In the genomic region with DNA sequence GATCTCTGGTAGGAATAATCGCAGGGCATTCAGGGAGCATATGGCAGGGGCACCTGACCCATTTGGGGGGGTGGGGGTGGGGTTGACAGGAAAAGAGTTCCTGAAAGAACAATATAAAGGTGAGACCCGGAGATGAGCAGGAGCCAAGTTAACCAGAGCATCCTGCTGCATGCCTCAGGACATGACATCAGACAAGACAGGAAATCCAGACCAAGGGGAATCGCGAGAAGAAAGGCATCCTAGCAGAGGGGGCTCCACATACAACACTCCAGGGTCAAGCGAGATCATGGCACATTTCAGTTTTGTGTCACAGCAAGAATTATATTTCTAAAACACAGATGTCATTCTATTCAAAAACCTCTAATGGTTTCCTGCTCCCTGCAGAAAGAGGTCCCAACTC, we compare ENCODE assay signal across 29 cellular contexts.
"Had no signal": no experiment of that assay in that cellular context is flagged by ENCODE, and none has a peak within 500 bp of the region (broad histone marks: within the 10 kb centered on the region; RNA-seq: fewer than 3 reads in every experiment).

No MANE protein-coding gene starts in this region.

- H3K4me1 Mint-ChIP-seq: activated B cell treated with CpG ODN at 0.5 μM for 24 hours; activated CD4-positive, alpha-beta memory T cell treated with anti-CD3 and anti-CD28 coated beads, Interleukin-2, amount 10 ng/mL, durations not matched to agents 7 days and 5 days; activated naive CD4-positive, alpha-beta T cell treated with anti-CD3 and anti-CD28 coated beads, Interleukin-2, amount 10 ng/mL, durations not matched to agents 7 days and 5 days; brain; central memory CD8-positive, alpha-beta T cell; T-helper 17 cell had no signal

- FAIRE-seq: bronchial epithelial cell, endometrium, frontal cortex had no signal

- H3K27ac Mint-ChIP-seq: activated B cell treated with CpG ODN at 0.5 μM for 24 hours; activated CD4-positive, alpha-beta memory T cell treated with anti-CD3 and anti-CD28 coated beads, Interleukin-2, amount 10 ng/mL, durations not matched to agents 7 days and 5 days; activated naive CD4-positive, alpha-beta T cell treated with anti-CD3 and anti-CD28 coated beads, Interleukin-2, amount 10 ng/mL, durations not matched to agents 7 days and 5 days; activated naive CD4-positive, alpha-beta T cell treated with anti-CD3 and anti-CD28 coated beads, Interleukin-2, amount 50 U/mL, for 72 hours; activated naive CD8-positive, alpha-beta T cell treated with anti-CD3 and anti-CD28 coated beads, Interleukin-2, amount 10 ng/mL, durations not matched to agents 7 days and 5 days; activated T-cell treated with anti-CD3 and anti-CD28 coated beads, Interleukin-2, amount 50 U/mL, for 24 hours; activated T-cell treated with anti-CD3 and anti-CD28 coated beads, Interleukin-2, amount 50 U/mL, for 72 hours; brain; dendritic cell treated with granulocyte-macrophage colony-stimulating factor and Interleukin-4, amounts not matched to agents 40 ng/mL and 50 ng/mL, for 4 days; T-helper 17 cell; T-helper 2 cell treated with Interferon-gamma antibody and Interleukin-4, amounts not matched to agents 5 μg/mL and 100 μg/mL, for 36 hours had no signal

- H3K4me1 ChIP-seq: ascending aorta had no signal

- DNase-seq: activated B cell treated with CpG ODN at 0.5 μM for 24 hours; activated CD4-positive, alpha-beta memory T cell treated with anti-CD3 and anti-CD28 coated beads, Interleukin-2, amount 10 ng/mL, durations not matched to agents 7 days and 5 days; activated CD4-positive, alpha-beta T cell treated with anti-CD3 and anti-CD28 coated beads for 48 hours; activated CD4-positive, alpha-beta T cell treated with anti-CD3 and anti-CD28 coated beads, Interleukin-2, amount 50 U/mL, for 4 hours; activated CD8-positive, alpha-beta memory T cell treated with anti-CD3 and anti-CD28 coated beads, Interleukin-2, amount 50 U/mL, for 48 hours; activated gamma-delta T cell; activated naive CD4-positive, alpha-beta T cell; activated naive CD4-positive, alpha-beta T cell treated with anti-CD3 and anti-CD28 coated beads, Interleukin-2, amount 10 ng/mL, durations not matched to agents 7 days and 5 days; activated naive CD8-positive, alpha-beta T cell treated with anti-CD3 and anti-CD28 coated beads, Interleukin-2, amount 10 ng/mL, durations not matched to agents 7 days and 5 days; activated T-cell treated with anti-CD3 and anti-CD28 coated beads for 4 hours; activated T-cell treated with anti-CD3 and anti-CD28 coated beads, Interleukin-2, amount 50 U/mL, for 24 hours; activated T-cell treated with anti-CD3 and anti-CD28 coated beads, Interleukin-2, amount 50 U/mL, for 72 hours; effector CD8-positive, alpha-beta T cell; foreskin fibroblast; head of caudate nucleus; T-helper 1 cell; T-helper 17 cell; T1000; WERI-Rb-1 had no signal

- H3K4me3 Mint-ChIP-seq: activated B cell treated with CpG ODN at 0.5 μM for 24 hours; activated CD4-positive, alpha-beta memory T cell treated with anti-CD3 and anti-CD28 coated beads, Interleukin-2, amount 10 ng/mL, durations not matched to agents 7 days and 5 days; activated naive CD4-positive, alpha-beta T cell treated with anti-CD3 and anti-CD28 coated beads, Interleukin-2, amount 10 ng/mL, durations not matched to agents 7 days and 5 days; activated naive CD8-positive, alpha-beta T cell treated with anti-CD3 and anti-CD28 coated beads, Interleukin-2, amount 10 ng/mL, durations not matched to agents 7 days and 5 days; activated T-cell treated with anti-CD3 and anti-CD28 coated beads, Interleukin-2, amount 50 U/mL, for 24 hours; activated T-cell treated with anti-CD3 and anti-CD28 coated beads, Interleukin-2, amount 50 U/mL, for 72 hours; brain; central memory CD8-positive, alpha-beta T cell; dendritic cell treated with granulocyte-macrophage colony-stimulating factor and Interleukin-4, amounts not matched to agents 40 ng/mL and 50 ng/mL, for 4 days; T-helper 17 cell; T-helper 2 cell treated with Interferon-gamma antibody and Interleukin-4, amounts not matched to agents 5 μg/mL and 100 μg/mL, for 36 hours had no signal

- H3K27me3 ChIP-seq: ascending aorta had no signal

- H3K9me3 Mint-ChIP-seq: activated B cell treated with CpG ODN at 0.5 μM for 24 hours; activated CD4-positive, alpha-beta memory T cell treated with anti-CD3 and anti-CD28 coated beads, Interleukin-2, amount 10 ng/mL, durations not matched to agents 7 days and 5 days; activated naive CD4-positive, alpha-beta T cell treated with anti-CD3 and anti-CD28 coated beads, Interleukin-2, amount 10 ng/mL, durations not matched to agents 7 days and 5 days; activated T-cell treated with anti-CD3 and anti-CD28 coated beads, Interleukin-2, amount 50 U/mL, for 72 hours; central memory CD8-positive, alpha-beta T cell; dendritic cell treated with granulocyte-macrophage colony-stimulating factor and Interleukin-4, amounts not matched to agents 40 ng/mL and 50 ng/mL, for 4 days; T-helper 2 cell treated with Interferon-gamma antibody and Interleukin-4, amounts not matched to agents 5 μg/mL and 100 μg/mL, for 36 hours had no signal

- H3K4me3 ChIP-seq: ascending aorta, coronary artery had no signal

- H3K36me3 Mint-ChIP-seq: activated naive CD4-positive, alpha-beta T cell treated with anti-CD3 and anti-CD28 coated beads, Interleukin-2, amount 10 ng/mL, durations not matched to agents 7 days and 5 days; brain had no signal

- H3K27ac ChIP-seq: ascending aorta, coronary artery, WERI-Rb-1 had no signal

- H3K9me3 ChIP-seq: ascending aorta had no signal

- H3K36me3 ChIP-seq: ascending aorta, WERI-Rb-1 had no signal
